12 cellular contexts compared by ENCODE assay signal in genomic region chr3:32398531-32398930, GRCh38. TPM values are rescaled to one million over a fixed set of nuclear protein-coding genes. Genes with fewer than 3 reads are reported as not detected.
DNase-seq lines count a peak whose midpoint lies in the region; ATAC-seq and TF ChIP-seq lines count a peak whose summit lies in the region.
"Had no signal": no experiment of that assay in that cellular context is flagged by ENCODE, and none has a peak within 500 bp of the region (broad histone marks: within the 10 kb centered on the region; RNA-seq: fewer than 3 reads in every experiment).

No MANE protein-coding gene starts in this region.

- no peak overlapping the region for H2BK15ac ChIP-seq in mesenchymal stem cell (ENCODE audit: low read depth, poor library complexity, severe bottlenecking)

- H2AK5ac ChIP-seq in mesenchymal stem cell (ENCODE audit: low read length, severe bottlenecking) = no peak overlapping the region

- H3K9me2 ChIP-seq in SK-N-SH = no peaks in the 10 kb centered on the region

- no peak for DNase-seq in activated CD4-positive, alpha-beta T cell treated with anti-CD3 and anti-CD28 coated beads, Interleukin-2, amount 10 ng/mL, durations not matched to agents 7 days and 5 days
- DNase-seq in activated CD4-positive, alpha-beta T cell treated with anti-CD3 and anti-CD28 coated beads, Interleukin-2, amount 50 U/mL, for 48 hours = no peak
- DNase-seq in NOMO-1 treated with DMSO at 0.1 percent for 48 hours (lab: John Stamatoyannopoulos, UW; ENCODE audit: unreplicated experiment) = peak; percentile 51
- no peak for DNase-seq in effector memory CD8-positive, alpha-beta T cell
- peak; percentile 39 to 63 for DNase-seq in psoas muscle
- no peak for DNase-seq in islet precursor cell
- no peak for DNase-seq in mesenchymal stem cell
- DNase-seq in SK-N-SH = no peak
- DNase-seq: activated CD4-positive, alpha-beta T cell treated with anti-CD3 and anti-CD28 coated beads, Interleukin-2, amount 50 U/mL, for 4 hours; NCI-H510A had no signal

- TF ChIP-seq CTCF in psoas muscle (IDR thresholded peaks at IDR 0.05) = no peak
- TF ChIP-seq CTCF in SK-N-SH (IDR thresholded peaks at IDR 0.05) = no peak

- H3K27me3 ChIP-seq in psoas muscle (ENCODE audit: insufficient read depth in 3 of 3, low read length in 2 of 3) (no peaks in the 10 kb centered on the region), mesenchymal stem cell (ENCODE audit: control insufficient read depth in 1 of 2, insufficient read depth in 1 of 2, low read length in 2 of 2) (no peaks in the 10 kb centered on the region), SK-N-SH (ENCODE audit: insufficient read depth) (no peaks in the 10 kb centered on the region)
- H3K27me3 ChIP-seq: SJCRH30, tibial nerve had no signal

- intact Hi-C loops in psoas muscle (cut with DNase I) = loop anchor here in 1 of 2 donors (5.0 kb wide), 1 partner anchor 101 kb away; no protein-coding TSS in a partner anchor

- no peak overlapping the region for H2BK5ac ChIP-seq in mesenchymal stem cell (ENCODE audit: low read depth, low read length, poor library complexity, severe bottlenecking)

- peaks cover 9% of the 10 kb centered on the region for H3K4me1 ChIP-seq in psoas muscle
- peaks cover 10% of the 10 kb centered on the region for H3K4me1 ChIP-seq in mesenchymal stem cell (ENCODE audit: control insufficient read depth, insufficient read depth, low read depth, low read length)
- H3K4me1 ChIP-seq in SK-N-SH (ENCODE audit: control insufficient read depth in 1 of 2, insufficient read depth in 2 of 2, low read depth in 1 of 2, low read length in 1 of 2) = peaks cover 7 to 8% of the 10 kb centered on the region in 2 experiments; a peak in 3 of 4 replicates
- H3K4me1 ChIP-seq: SJCRH30 had no signal

- no peak overlapping the region for H2BK120ac ChIP-seq in mesenchymal stem cell (ENCODE audit: low read depth, low read length)

- H2AFZ ChIP-seq in mesenchymal stem cell (ENCODE audit: low read depth, low read length) (no peak overlapping the region), SK-N-SH (ENCODE audit: low read depth) (no peak overlapping the region)

- H3K9me3 ChIP-seq in psoas muscle = no peaks in the 10 kb centered on the region
- no peaks in the 10 kb centered on the region for H3K9me3 ChIP-seq in mesenchymal stem cell (ENCODE audit: control insufficient read depth, low read length)
- H3K9me3 ChIP-seq in SK-N-SH = no peaks in the 10 kb centered on the region
- H3K9me3 ChIP-seq: SJCRH30, tibial nerve had no signal

- H3K9me3 Mint-ChIP-seq in activated CD4-positive, alpha-beta T cell treated with anti-CD3 and anti-CD28 coated beads, Interleukin-2, amount 10 ng/mL, durations not matched to agents 7 days and 5 days = no peaks in the 10 kb centered on the region
- H3K9me3 Mint-ChIP-seq in effector memory CD8-positive, alpha-beta T cell = no peaks in the 10 kb centered on the region

- no peak overlapping the region for H3K14ac ChIP-seq in mesenchymal stem cell (ENCODE audit: low read length in 2 of 2)

- no peak overlapping the region for H3K23ac ChIP-seq in mesenchymal stem cell (ENCODE audit: low read length in 2 of 2)

- H3K79me1 ChIP-seq in mesenchymal stem cell (replicated peaks; ENCODE audit: low read length, poor library complexity, severe bottlenecking) = peaks cover 17% of the 10 kb centered on the region

- H3K4me1 Mint-ChIP-seq in activated CD4-positive, alpha-beta T cell treated with anti-CD3 and anti-CD28 coated beads, Interleukin-2, amount 10 ng/mL, durations not matched to agents 7 days and 5 days = peaks cover 79% of the 10 kb centered on the region
- H3K4me1 Mint-ChIP-seq in effector memory CD8-positive, alpha-beta T cell (ENCODE audit: low read depth in 2 of 2) = peaks cover 46 to 76% of the 10 kb centered on the region in 2 donors

- H3K4me3 ChIP-seq in psoas muscle = no peak overlapping the region
- H3K4me3 ChIP-seq in mesenchymal stem cell (ENCODE audit: insufficient read depth in 1 of 2, low read depth in 1 of 2, low read length in 2 of 2) = no peak overlapping the region
- H3K4me3 ChIP-seq in SK-N-SH (ENCODE audit: low read depth in 2 of 2, low read length in 1 of 2) = no peak overlapping the region
- H3K4me3 ChIP-seq: SJCRH30, tibial nerve had no signal

- H3K9ac ChIP-seq in mesenchymal stem cell (ENCODE audit: low read length) (no peak overlapping the region), SK-N-SH (no peak overlapping the region)

- H3K4me2 ChIP-seq in mesenchymal stem cell (ENCODE audit: low read length, poor library complexity, severe bottlenecking) = no peak overlapping the region
- no peak overlapping the region for H3K4me2 ChIP-seq in SK-N-SH

- ATAC-seq in effector memory CD8-positive, alpha-beta T cell (replicated peaks) = no peak
- ATAC-seq in psoas muscle = no peak

- peaks cover 29% of the 10 kb centered on the region for H3K36me3 Mint-ChIP-seq in activated CD4-positive, alpha-beta T cell treated with anti-CD3 and anti-CD28 coated beads, Interleukin-2, amount 10 ng/mL, durations not matched to agents 7 days and 5 days (ENCODE audit: low read depth)
- no peaks in the 10 kb centered on the region for H3K36me3 Mint-ChIP-seq in effector memory CD8-positive, alpha-beta T cell (ENCODE audit: insufficient read depth)

- no peak overlapping the region for H3K18ac ChIP-seq in mesenchymal stem cell (ENCODE audit: low read depth in 1 of 2, low read length in 2 of 2)

- H4K91ac ChIP-seq in mesenchymal stem cell (ENCODE audit: low read length) = no peak overlapping the region

- no peak overlapping the region for H4K8ac ChIP-seq in mesenchymal stem cell (ENCODE audit: low read length)

- peaks cover 82% of the 10 kb centered on the region for H3K79me2 ChIP-seq in SK-N-SH (ENCODE audit: insufficient read depth)

- H3K4ac ChIP-seq in mesenchymal stem cell (ENCODE audit: low read depth in 1 of 2, low read length in 2 of 2) = no peak overlapping the region

- CTCF ChIA-PET in activated CD4-positive, alpha-beta T cell treated with anti-CD3 and anti-CD28 coated beads, Interleukin-2, amount 10 ng/mL, durations not matched to agents 7 days and 5 days (lab: Charles Lee) = interaction anchor here (0.6 to 1.5 kb wide), 3 partner anchors 30 to 110 kb away, joined by 3 to 7 read pairs (median 3); no protein-coding TSS in a partner anchor
- CTCF ChIA-PET in SK-N-SH (lab: Yijun Ruan, JAX) = interaction anchor here (0.7 to 4.4 kb wide), 7 partner anchors 15 to 221 kb away, joined by 3 to 34 read pairs (median 4); no protein-coding TSS in a partner anchor

- 70 to 79% (median 74%) methylated on average over 10 of the region's 10 CpGs for WGBS in psoas muscle, 3 donors
- WGBS in mesenchymal stem cell = 92% methylated on average over 10 of the region's 10 CpGs
- 90% methylated on average over 10 of the region's 10 CpGs for WGBS in SK-N-SH (ENCODE audit: low lambda C conversion rate)

- TF ChIP-seq RAD21 in SK-N-SH (IDR thresholded peaks at IDR 0.05; ENCODE audit: low read length) = no peak

- H3K4me3 Mint-ChIP-seq in activated CD4-positive, alpha-beta T cell treated with anti-CD3 and anti-CD28 coated beads, Interleukin-2, amount 10 ng/mL, durations not matched to agents 7 days and 5 days = no peak overlapping the region
- H3K4me3 Mint-ChIP-seq in effector memory CD8-positive, alpha-beta T cell = peak overlapping the region in 1 of 2 donors; percentile 11

- POLR2A ChIA-PET in activated CD4-positive, alpha-beta T cell treated with anti-CD3 and anti-CD28 coated beads, Interleukin-2, amount 10 ng/mL, durations not matched to agents 7 days and 5 days (lab: Charles Lee) = no interaction called here
- POLR2A ChIA-PET in SK-N-SH (lab: Yijun Ruan, JAX) = no interaction called here

- H2BK12ac ChIP-seq in mesenchymal stem cell (ENCODE audit: low read length in 2 of 2) = no peak overlapping the region

- H3K27ac ChIP-seq in psoas muscle (no peak overlapping the region), mesenchymal stem cell (ENCODE audit: low read length, poor library complexity, severe bottlenecking) (no peak overlapping the region), SK-N-SH (ENCODE audit: low read depth in 2 of 2, low read length in 1 of 2) (no peak overlapping the region)
- H3K27ac ChIP-seq: SJCRH30 had no signal

- no peaks in the 10 kb centered on the region for H3K27me3 Mint-ChIP-seq in activated CD4-positive, alpha-beta T cell treated with anti-CD3 and anti-CD28 coated beads, Interleukin-2, amount 10 ng/mL, durations not matched to agents 7 days and 5 days
- no peaks in the 10 kb centered on the region for H3K27me3 Mint-ChIP-seq in effector memory CD8-positive, alpha-beta T cell

- peak overlapping the region; percentile 80 for H3K27ac Mint-ChIP-seq in activated CD4-positive, alpha-beta T cell treated with anti-CD3 and anti-CD28 coated beads, Interleukin-2, amount 10 ng/mL, durations not matched to agents 7 days and 5 days
- peak overlapping the region; percentile 68 to 87 for H3K27ac Mint-ChIP-seq in effector memory CD8-positive, alpha-beta T cell

- no peaks in the 10 kb centered on the region for H3K36me3 ChIP-seq in psoas muscle (ENCODE audit: insufficient read depth in 1 of 2, low read depth in 1 of 2)
- H3K36me3 ChIP-seq in mesenchymal stem cell (ENCODE audit: control insufficient read depth in 1 of 2, insufficient read depth in 2 of 2, low read depth in 1 of 2, low read length in 2 of 2) = no peaks in the 10 kb centered on the region
- H3K36me3 ChIP-seq in SK-N-SH (replicated peaks in 1 of 2; ENCODE audit: control insufficient read depth in 1 of 2, insufficient read depth in 2 of 2, low read length in 1 of 2) = no peaks in the 10 kb centered on the region
- H3K36me3 ChIP-seq: SJCRH30, tibial nerve had no signal

- no peak for TF ChIP-seq EP300 in SK-N-SH (IDR thresholded peaks at IDR 0.05; ENCODE audit: borderline replicate concordance in 1 of 2, low read depth in 1 of 2, low read length in 1 of 2)

- H3F3A ChIP-seq in SK-N-SH (replicated peaks; ENCODE audit: insufficient read depth) = peaks cover 21% of the 10 kb centered on the region

- no peaks in the 10 kb centered on the region for H4K20me1 ChIP-seq in SK-N-SH (ENCODE audit: insufficient read depth)

TF ChIP-seq in SK-N-SH, 30 proteins besides CTCF, POLR2A, EP300 and RAD21 (continues in another document):
- no peak for TF ChIP-seq MAX (IDR thresholded peaks at IDR 0.05; ENCODE audit: low read depth)
- no peak for TF ChIP-seq FOXJ3 (CRISPR knock-in tag; IDR thresholded peaks at IDR 0.05)
- TF ChIP-seq FOXM1 (IDR thresholded peaks at IDR 0.05; ENCODE audit: low read depth) = no peak
- no peak for TF ChIP-seq GABPA (IDR thresholded peaks at IDR 0.05; ENCODE audit: low read depth)

RNA-seq across cellular contexts. Expression of gene CMTM7, which starts 6.9 kb away (rescaled TPM):
- total RNA-seq in activated CD4-positive, alpha-beta T cell treated with anti-CD3 and anti-CD28 coated beads, Interleukin-2, amount 10 ng/mL, durations not matched to agents 7 days and 5 days = 10 to 100 TPM; 45.9 to 62.6 TPM
- 10 to 100 TPM in 1 of 4 donors, 1 to 10 TPM in 3; 2.6 to 18.5 (median 6.1) TPM for total RNA-seq in psoas muscle
- 1 to 10 TPM in 2 of 3 donors, under 1 TPM in 1; 0.65 to 2.6 (median 1.9) TPM for polyA plus RNA-seq in psoas muscle
- 15.4 TPM for polyA plus RNA-seq in mesenchymal stem cell (2013, experiment 1 of 2)
- polyA plus RNA-seq in mesenchymal stem cell (2013, experiment 2 of 2) = 14.4 TPM
- 50.1 and 50.7 TPM in 2 replicates for polyA plus RNA-seq in SK-N-SH (2012; rRNA removed)
- 30.3 and 39.5 TPM in 2 replicates for polyA plus RNA-seq in SK-N-SH (2012; cell fraction: cytosol; rRNA removed)
- 32.9 and 62.3 TPM in 2 replicates for polyA plus RNA-seq in SK-N-SH (2012; cell fraction: nucleus; rRNA removed)

Comparison
In these comparisons a context has a peak if more than half of its experiments do, and no peak if none do; other contexts are left out.
1. DNase-seq: peak in NOMO-1 treated with DMSO at 0.1 percent for 48 hours (single experiment) and psoas muscle (2 of 2); none in activated CD4-positive, alpha-beta T cell treated with anti-CD3 and anti-CD28 coated beads, Interleukin-2, amount 10 ng/mL, durations not matched to agents 7 days and 5 days (single experiment), activated CD4-positive, alpha-beta T cell treated with anti-CD3 and anti-CD28 coated beads, Interleukin-2, amount 50 U/mL, for 48 hours (0 of 2), effector memory CD8-positive, alpha-beta T cell (0 of 3), islet precursor cell (single experiment), mesenchymal stem cell (single experiment) and SK-N-SH (single experiment).